ENCODE assay signal across 8 cellular contexts in genomic region chr22:20506543-20507252, GRCh38. TPM values are rescaled to one million over a fixed set of nuclear protein-coding genes. Genes with fewer than 3 reads are reported as not detected.
DNase-seq lines count a peak whose midpoint lies in the region; ATAC-seq, FAIRE-seq and TF ChIP-seq lines count a peak whose summit lies in the region.

No MANE protein-coding gene starts in this region.

- H2BK5ac ChIP-seq in H1 (ENCODE audit: low read depth, low read length) (no peak overlapping the region; the same call in 1 of the 2 replicates), neuronal stem cell (ENCODE audit: low read length) (no peak overlapping the region)

- peak overlapping the region in 5 of 7 donors; percentile 97 to 99 (median 98) for H3K27ac Mint-ChIP-seq in CD14-positive monocyte

- 72% methylated on average over 13 of the region's 13 CpGs; no CpG with 5 or more reads in 1 of the 2 experiments for WGBS in H1 (ENCODE audit: extremely low coverage in 1 of 2, insufficient coverage in 1 of 2, insufficient read length in 1 of 2, insufficient replicate concordance in 2 of 2, low coverage in 1 of 2, low lambda C conversion rate in 2 of 2, missing lambda C conversion rate in 1 of 2), 2 experiments
- no CpG with 5 or more reads among the region's 13 CpGs for WGBS in neuronal stem cell (ENCODE audit: extremely low coverage in 2 of 2, insufficient read length in 2 of 2, insufficient replicate concordance in 1 of 2), 2 donors

- H4K91ac ChIP-seq in H1 (replicated peaks; ENCODE audit: insufficient read length, low read length) (no peak overlapping the region), neuronal stem cell (ENCODE audit: low read depth, low read length, poor library complexity) (no peak overlapping the region)

- H3K18ac ChIP-seq in H1 (ENCODE audit: extremely low read depth, low read length) (no peak overlapping the region), neuronal stem cell (ENCODE audit: low read length) (peak overlapping the region; percentile 76)

- H3K9me3 Mint-ChIP-seq in CD14-positive monocyte = no peaks in the 10 kb centered on the region

- H3K14ac ChIP-seq in H1 (ENCODE audit: insufficient read length) (no peak overlapping the region), neuronal stem cell (ENCODE audit: low read length) (no peak overlapping the region)

- H3K79me2 ChIP-seq in OCI-LY3 (ENCODE audit: low read length) (peaks cover 43% of the 10 kb centered on the region), H1 (ENCODE audit: control insufficient read depth in 1 of 2, insufficient read depth in 2 of 2, low read length in 2 of 2) (peaks cover 13 to 39% of the 10 kb centered on the region in 2 experiments)

- peaks cover 0 to 13% of the 10 kb centered on the region in 2 donors for H3K36me3 Mint-ChIP-seq in CD14-positive monocyte

- H3K4me2 ChIP-seq in OCI-LY3 (ENCODE audit: low read length) = peak overlapping the region; percentile 92
- peak overlapping the region; percentile 67 to 77 for H3K4me2 ChIP-seq in H1 (ENCODE audit: insufficient read depth in 1 of 2, low read depth in 2 of 2, low read length in 2 of 2)
- peak overlapping the region; percentile 92 for H3K4me2 ChIP-seq in neuronal stem cell (ENCODE audit: insufficient read depth, low read length, poor library complexity, severe bottlenecking)

- no peak overlapping the region for H4K5ac ChIP-seq in H1 (ENCODE audit: insufficient read length, low read depth, low read length)

- H3K79me1 ChIP-seq in H1 (ENCODE audit: low read depth, low read length) (peaks cover 12% of the 10 kb centered on the region), neuronal stem cell (ENCODE audit: low read depth, low read length) (peaks cover 17% of the 10 kb centered on the region)

- no peak overlapping the region for H2BK20ac ChIP-seq in H1 (ENCODE audit: low read length)

- H2AK5ac ChIP-seq in H1 (ENCODE audit: low read depth, low read length) = no peak overlapping the region
- H2AK5ac ChIP-seq in neuronal stem cell (ENCODE audit: low read depth, low read length) = no peak overlapping the region

- H3K4me1 ChIP-seq in OCI-LY3 (ENCODE audit: low read length) = peaks cover 35% of the 10 kb centered on the region
- peaks cover 2 to 8% (median 5%) of the 10 kb centered on the region in 4 experiments; a peak in 5 of 7 replicates for H3K4me1 ChIP-seq in H1 (replicated peaks in 1 of 4; ENCODE audit: control insufficient read depth in 3 of 4, insufficient read depth in 4 of 4, low read length in 3 of 4)
- H3K4me1 ChIP-seq in neuronal stem cell (ENCODE audit: control insufficient read depth in 2 of 2, insufficient read depth in 1 of 2, low read depth in 1 of 2, low read length in 2 of 2) = peaks cover 10 to 17% of the 10 kb centered on the region in 2 donors

- no peak for DNase-seq in CD14-positive monocyte (ENCODE audit: low spot score)
- no peak for DNase-seq in H1 (ENCODE audit: low read depth in 1 of 2, low spot score in 2 of 2)
- no peak for DNase-seq in neuronal stem cell (ENCODE audit: low spot score)
- DNase-seq in AG08395 (ENCODE audit: low spot score) = no peak
- DNase-seq in NCI-H1436 (lab: John Stamatoyannopoulos, UW) = no peak
- DNase-seq in NCI-H510A treated with DMSO at 0.1 percent for 48 hours (lab: John Stamatoyannopoulos, UW) = no peak

- peaks cover 4% of the 10 kb centered on the region for H3K36me3 ChIP-seq in OCI-LY3 (replicated peaks; ENCODE audit: low read depth, low read length)
- H3K36me3 ChIP-seq in H1 (ENCODE audit: control insufficient read depth in 2 of 4, insufficient read depth in 4 of 4, low read length in 3 of 4) = no peaks in the 10 kb centered on the region
- peaks cover 2 to 18% of the 10 kb centered on the region in 2 donors for H3K36me3 ChIP-seq in neuronal stem cell (replicated peaks in 1 of 2; ENCODE audit: control insufficient read depth in 2 of 2, insufficient read depth in 2 of 2, low read length in 2 of 2)

- H3K4ac ChIP-seq in H1 (replicated peaks; ENCODE audit: insufficient read length, low read depth, low read length) = no peak overlapping the region
- H3K4ac ChIP-seq in neuronal stem cell (ENCODE audit: low read length) = no peak overlapping the region

- no peak for FAIRE-seq in H1 (lab: Jason Lieb, UNC)

- H2AFZ ChIP-seq in OCI-LY3 (ENCODE audit: low read depth, low read length) = peak overlapping the region; percentile 88; the same call in 1 of the 2 replicates
- peak overlapping the region; percentile 31; the same call in 1 of the 2 replicates for H2AFZ ChIP-seq in H1 (ENCODE audit: low read length)
- H2AFZ ChIP-seq in neuronal stem cell (ENCODE audit: low read length) = peak overlapping the region; percentile 87

- ATAC-seq in HG02610 (IDR thresholded peaks at IDR 0.05; ENCODE audit: unreplicated experiment) = no peak

- TF ChIP-seq CTCF in CD14-positive monocyte (IDR thresholded peaks at IDR 0.05) = no peak
- no peak for TF ChIP-seq CTCF in OCI-LY3 (IDR thresholded peaks at IDR 0.05; ENCODE audit: low read depth, low read length)
- no peak for TF ChIP-seq CTCF in H1 (IDR thresholded peaks at IDR 0.05; ENCODE audit: control extremely low read depth in 1 of 3, insufficient read depth in 1 of 3, low read depth in 1 of 3, low read length in 3 of 3)

- H2BK12ac ChIP-seq in H1 (ENCODE audit: low read depth, low read length) (no peak overlapping the region), neuronal stem cell (ENCODE audit: low read length) (no peak overlapping the region)

- CTCF ChIA-PET in H1 (lab: Charles Lee; ENCODE audit: partially characterized antibody) = interaction anchor here (0.6 to 1.2 kb wide), 5 partner anchors 10 to 1689 kb away, joined by 3 to 5 read pairs (median 3); no protein-coding TSS in a partner anchor

- peak overlapping the region; percentile 88 for H3K4me3 ChIP-seq in OCI-LY3 (ENCODE audit: low read length)
- H3K4me3 ChIP-seq in H1 (ENCODE audit: extremely low read depth in 1 of 4, insufficient read depth in 2 of 4, low read depth in 3 of 4, low read length in 4 of 4) = peak overlapping the region; percentile 84 to 94 (median 86)
- H3K4me3 ChIP-seq in neuronal stem cell (ENCODE audit: low read length in 2 of 2) = peak overlapping the region; percentile 70 to 97

- H3K23ac ChIP-seq in H1 (ENCODE audit: insufficient read length) = no peak overlapping the region
- peak overlapping the region; percentile 11 for H3K23ac ChIP-seq in neuronal stem cell (ENCODE audit: low read depth, low read length, poor library complexity)

- TF ChIP-seq POLR2A in H1 (IDR thresholded peaks at IDR 0.05; ENCODE audit: control extremely low read depth in 1 of 2, low read depth in 2 of 2, low read length in 2 of 2) = no peak

- no peak overlapping the region for H3K27ac ChIP-seq in OCI-LY3 (ENCODE audit: low read length)
- no peak overlapping the region for H3K27ac ChIP-seq in H1 (ENCODE audit: low read depth, low read length)
- no peak overlapping the region for H3K27ac ChIP-seq in neuronal stem cell (replicated peaks; ENCODE audit: low read length)

- H3K23me2 ChIP-seq in H1 (ENCODE audit: low read depth, low read length) = peaks cover 9% of the 10 kb centered on the region

- no peak for TF ChIP-seq RAD21 in H1 (IDR thresholded peaks at IDR 0.05 in 1 of 2, conservative IDR thresholded peaks at IDR 0.05 in 1 of 2; ENCODE audit: low read depth in 2 of 2, low read length in 2 of 2)

- peak overlapping the region; percentile 96 to 98 for H3K4me3 Mint-ChIP-seq in CD14-positive monocyte

- H3K27me3 Mint-ChIP-seq in CD14-positive monocyte (ENCODE audit: low read depth in 3 of 3) = peaks cover 0 to 2% (median 0%) of the 10 kb centered on the region in 3 donors

- H2BK15ac ChIP-seq in H1 (ENCODE audit: low read length) (no peak overlapping the region), neuronal stem cell (ENCODE audit: low read length) (no peak overlapping the region)

- no peak overlapping the region for H3K56ac ChIP-seq in H1 (replicated peaks; ENCODE audit: insufficient read length, low read depth, low read length)

- no peak for TF ChIP-seq EP300 in H1 (IDR thresholded peaks at IDR 0.05; ENCODE audit: borderline replicate concordance in 1 of 2, low read depth in 2 of 2, low read length in 2 of 2)

- no peaks in the 10 kb centered on the region for H3K27me3 ChIP-seq in OCI-LY3 (ENCODE audit: low read depth, low read length)
- no peaks in the 10 kb centered on the region for H3K27me3 ChIP-seq in H1 (replicated peaks in 1 of 4; ENCODE audit: control insufficient read depth in 3 of 4, extremely low read depth in 1 of 4, insufficient read depth in 3 of 4, low read length in 3 of 4)
- H3K27me3 ChIP-seq in neuronal stem cell (ENCODE audit: control insufficient read depth in 3 of 3, insufficient read depth in 3 of 3, low read depth in 1 of 3, low read length in 3 of 3) = no peaks in the 10 kb centered on the region

- intact Hi-C loops in CD14-positive monocyte (cut with micrococcal nuclease) = no loop called here

- H4K20me1 ChIP-seq in OCI-LY3 (ENCODE audit: insufficient read depth, low read length) (peaks cover 32% of the 10 kb centered on the region), H1 (replicated peaks in 1 of 2; ENCODE audit: control insufficient read depth in 1 of 2, insufficient read depth in 2 of 2, low read length in 2 of 2) (peaks cover 5 to 10% of the 10 kb centered on the region in 2 experiments)

- POLR2A ChIA-PET in H1 (lab: Charles Lee; ENCODE audit: partially characterized antibody) = interaction anchor here (1.1 to 3.7 kb wide), 2 partner anchors 10 to 11 kb away, joined by 3 to 14 read pairs; no protein-coding TSS in a partner anchor

- H3K9me3 ChIP-seq in OCI-LY3 (ENCODE audit: insufficient read depth, low read length) = no peaks in the 10 kb centered on the region
- H3K9me3 ChIP-seq in H1 (ENCODE audit: insufficient read depth in 2 of 2, low read depth in 1 of 2, low read length in 1 of 2) = no peaks in the 10 kb centered on the region
- H3K9me3 ChIP-seq in neuronal stem cell (replicated peaks in 1 of 2; ENCODE audit: control insufficient read depth in 2 of 2, insufficient read depth in 1 of 2, low read depth in 1 of 2, low read length in 2 of 2) = no peaks in the 10 kb centered on the region

- no peak overlapping the region for H2BK120ac ChIP-seq in H1 (replicated peaks; ENCODE audit: low read depth, low read length)
- no peak overlapping the region for H2BK120ac ChIP-seq in neuronal stem cell (ENCODE audit: low read depth, low read length)

- H3K4me1 Mint-ChIP-seq in CD14-positive monocyte = peaks cover 40% of the 10 kb centered on the region

- no peak overlapping the region for H4K8ac ChIP-seq in H1 (ENCODE audit: extremely low read depth, insufficient read depth, low read length)
- no peak overlapping the region for H4K8ac ChIP-seq in neuronal stem cell (ENCODE audit: low read depth, low read length)

- H3K9ac ChIP-seq in OCI-LY3 (ENCODE audit: low read length) (peak overlapping the region; percentile 93), H1 (replicated peaks in 1 of 4; ENCODE audit: extremely low read depth in 1 of 4, low read depth in 3 of 4, low read length in 3 of 4) (no peak overlapping the region), neuronal stem cell (ENCODE audit: low read depth, low read length, poor library complexity) (no peak overlapping the region)

RNA-seq across cellular contexts. Expression of gene MED15, which starts 0.7 kb away (rescaled TPM):
- polyA plus RNA-seq in CD14-positive monocyte (10 to 100 TPM; 10.0 to 17.8 TPM), H1 (2011; rRNA removed) (28.3 and 37.8 TPM in 2 replicates)
- 57.1 and 57.3 TPM in 2 replicates for total RNA-seq in H1 (2021; fragmentation: NEBNext Ultra II Directional; extraction: Animal tissue kit (Norgen Biotek cat#: 25700))
- polyA plus RNA-seq in H1 (2011; cell fraction: cytosol; rRNA removed) = 17.0 TPM
- polyA plus RNA-seq in H1 (2011; cell fraction: nucleus; rRNA removed) = 63.5 TPM
- 23.1 to 42.4 TPM (median 36.8 TPM) in 4 replicates for polyA plus RNA-seq in H1 (2012, experiment 1 of 2)
- 24.6 TPM for polyA plus RNA-seq in H1 (2012, experiment 2 of 2)
- 28.5 TPM for polyA plus RNA-seq in H1 (2013, experiment 1 of 2)
- 26.8 TPM for polyA plus RNA-seq in H1 (2013, experiment 2 of 2)
- 26.6 and 35.5 TPM in 2 replicates for polyA minus RNA-seq in H1 (2011; rRNA and poly(A)+ RNA removed)
- polyA minus RNA-seq in H1 (2011; cell fraction: cytosol; rRNA and poly(A)+ RNA removed) = 44.8 TPM
- 88.9 TPM for polyA minus RNA-seq in H1 (2011; cell fraction: nucleus; rRNA and poly(A)+ RNA removed)
- polyA plus RNA-seq in neuronal stem cell (2013, experiment 1 of 2) = 35.8 TPM
- polyA plus RNA-seq in neuronal stem cell (2013, experiment 2 of 2) = 36.1 TPM

RNA-seq across cellular contexts. Expression of gene KLHL22, which starts 11.1 kb away (rescaled TPM):
- polyA plus RNA-seq in CD14-positive monocyte = 1 to 10 TPM; 7.8 to 9.2 TPM
- 9.3 and 9.4 TPM in 2 replicates for total RNA-seq in H1 (2021; fragmentation: NEBNext Ultra II Directional; extraction: Animal tissue kit (Norgen Biotek cat#: 25700))
- polyA plus RNA-seq in H1 (2011; rRNA removed) = 14.2 and 16.2 TPM in 2 replicates
- 12.0 TPM for polyA plus RNA-seq in H1 (2011; cell fraction: cytosol; rRNA removed)
- 22.0 TPM for polyA plus RNA-seq in H1 (2011; cell fraction: nucleus; rRNA removed)
- polyA plus RNA-seq in H1 (2012, experiment 1 of 2) = 6.5 to 12.8 TPM (median 11.6 TPM) in 4 replicates
- polyA plus RNA-seq in H1 (2012, experiment 2 of 2) = 10.4 TPM
- polyA plus RNA-seq in H1 (2013, experiment 1 of 2) = 4.6 TPM
- 3.1 TPM for polyA plus RNA-seq in H1 (2013, experiment 2 of 2)
- 16.0 and 24.6 TPM in 2 replicates for polyA minus RNA-seq in H1 (2011; rRNA and poly(A)+ RNA removed)
- 9.2 TPM for polyA minus RNA-seq in H1 (2011; cell fraction: cytosol; rRNA and poly(A)+ RNA removed)
- polyA minus RNA-seq in H1 (2011; cell fraction: nucleus; rRNA and poly(A)+ RNA removed) = 13.6 TPM
- 14.3 TPM for polyA plus RNA-seq in neuronal stem cell (2013, experiment 1 of 2)
- polyA plus RNA-seq in neuronal stem cell (2013, experiment 2 of 2) = 13.8 TPM

Comparison
In these comparisons a context has a peak if more than half of its experiments do, and no peak if none do; other contexts are left out.
1. H2AFZ ChIP-seq: peak in every context shown above with its lines; median percentile 88 in OCI-LY3; 87 in neuronal stem cell; 31 in H1.